1 cellular context compared by ENCODE assay signal in genomic region chr4:25029479-25030282, GRCh38.
TF ChIP-seq lines count a peak whose summit lies in the region.

No MANE protein-coding gene starts in this region.

TF ChIP-seq in IMR-90, 13 proteins besides CTCF, POLR2A, EP300 and RAD21 (continued from another document):
- TF ChIP-seq CEBPB (IDR thresholded peaks at IDR 0.05; ENCODE audit: low read depth, low read length) (no peak), MAFK (IDR thresholded peaks at IDR 0.05; ENCODE audit: low read depth, low read length) (no peak), USF2 (IDR thresholded peaks at IDR 0.05; ENCODE audit: low read depth, low read length) (no peak), CHD1 (IDR thresholded peaks at IDR 0.05; ENCODE audit: low read depth, low read length) (no peak), RCOR1 (IDR thresholded peaks at IDR 0.05; ENCODE audit: insufficient replicate concordance, low read length) (no peak), MXI1 (IDR thresholded peaks at IDR 0.05; ENCODE audit: borderline replicate concordance, low read depth, low read length) (no peak), BHLHE40 (IDR thresholded peaks at IDR 0.05; ENCODE audit: low read depth, low read length) (no peak)
TF ChIP-seq in IMR-90: peak in this region for 0.
